In genomic region chr7:108007280-108007679, GRCh38 we compare ENCODE assay signal across 27 cellular contexts. TPM values are rescaled to one million over a fixed set of nuclear protein-coding genes. Genes with fewer than 3 reads are reported as not detected.
"Had no signal": no experiment of that assay in that cellular context is flagged by ENCODE, and none has a peak within 500 bp of the region (broad histone marks: within the 10 kb centered on the region; RNA-seq: fewer than 3 reads in every experiment).

No MANE protein-coding gene starts in this region.

- ATAC-seq: activated CD8-positive, alpha-beta memory T cell treated with anti-CD3 and anti-CD28 coated beads, Interleukin-2, amount 10 ng/mL, durations not matched to agents 7 days and 5 days; activated CD8-positive, alpha-beta T cell treated with anti-CD3 and anti-CD28 coated beads for 36 hours; activated naive CD4-positive, alpha-beta T cell treated with anti-CD3 and anti-CD28 coated beads, Interleukin-2, amount 50 U/mL, for 72 hours; effector memory CD8-positive, alpha-beta T cell; esophagus mucosa; gastrocnemius medialis; left ventricle myocardium superior had no signal

- H3K9me3 ChIP-seq: colonic mucosa, gastrocnemius medialis, spleen, testis had no signal

- H3K4me3 ChIP-seq: colonic mucosa, dorsolateral prefrontal cortex, gastrocnemius medialis, spleen, testis had no signal

- H3K36me3 ChIP-seq: colonic mucosa, gastrocnemius medialis, spleen had no signal

- DNase-seq: activated CD4-positive, alpha-beta T cell treated with anti-CD3 and anti-CD28 coated beads, Interleukin-2, amount 10 ng/mL, durations not matched to agents 7 days and 5 days; activated CD4-positive, CD25-positive, alpha-beta regulatory T cell treated with anti-CD3 and anti-CD28 coated beads, Interleukin-2, amount 50 U/mL, for 72 hours; activated CD8-positive, alpha-beta memory T cell treated with anti-CD3 and anti-CD28 coated beads, Interleukin-2, amount 10 ng/mL, durations not matched to agents 7 days and 5 days; activated CD8-positive, alpha-beta T cell treated with anti-CD3 and anti-CD28 coated beads for 36 hours; activated gamma-delta T cell; activated T-cell treated with anti-CD3 and anti-CD28 coated beads for 4 hours; central memory CD4-positive, alpha-beta T cell; colonic mucosa; dorsolateral prefrontal cortex; effector memory CD8-positive, alpha-beta T cell; gastrocnemius medialis; hypothalamus; left ventricle myocardium superior; mammary epithelial cell; nephron progenitor cell; nucleus accumbens; retina; spleen; stimulated activated CD4-positive, alpha-beta T cell treated with anti-CD3 and anti-CD28 coated beads, Interleukin-4, amount 100 ng/mL, for 1 hour; stimulated activated naive CD4-positive, alpha-beta T cell; testis; trophoblast cell had no signal

- H3K9me3 Mint-ChIP-seq: activated CD4-positive, alpha-beta T cell treated with anti-CD3 and anti-CD28 coated beads, Interleukin-2, amount 10 ng/mL, durations not matched to agents 7 days and 5 days; activated CD8-positive, alpha-beta T cell treated with anti-CD3 and anti-CD28 coated beads for 36 hours; activated naive CD4-positive, alpha-beta T cell treated with anti-CD3 and anti-CD28 coated beads, Interleukin-2, amount 50 U/mL, for 72 hours; effector memory CD8-positive, alpha-beta T cell; nephron progenitor cell; T-helper 2 cell treated with Interferon-gamma antibody and Interleukin-4, amounts not matched to agents 5 μg/mL and 100 μg/mL, for 36 hours had no signal

- H3K27me3 ChIP-seq: colonic mucosa, testis had no signal

- H3K27ac Mint-ChIP-seq: activated CD4-positive, alpha-beta T cell treated with anti-CD3 and anti-CD28 coated beads, Interleukin-2, amount 10 ng/mL, durations not matched to agents 7 days and 5 days; activated CD8-positive, alpha-beta memory T cell treated with anti-CD3 and anti-CD28 coated beads, Interleukin-2, amount 10 ng/mL, durations not matched to agents 7 days and 5 days; activated CD8-positive, alpha-beta T cell treated with anti-CD3 and anti-CD28 coated beads for 36 hours; activated naive CD4-positive, alpha-beta T cell treated with anti-CD3 and anti-CD28 coated beads, Interleukin-2, amount 50 U/mL, for 72 hours; effector memory CD8-positive, alpha-beta T cell; nephron progenitor cell; progenitor cell of endocrine pancreas; T-helper 2 cell treated with Interferon-gamma antibody and Interleukin-4, amounts not matched to agents 5 μg/mL and 100 μg/mL, for 36 hours had no signal

- H3K27ac ChIP-seq: colonic mucosa, dorsolateral prefrontal cortex, gastrocnemius medialis, spleen, testis, VCaP had no signal

- H3K4me3 Mint-ChIP-seq: activated CD4-positive, alpha-beta T cell treated with anti-CD3 and anti-CD28 coated beads, Interleukin-2, amount 10 ng/mL, durations not matched to agents 7 days and 5 days; activated CD8-positive, alpha-beta memory T cell treated with anti-CD3 and anti-CD28 coated beads, Interleukin-2, amount 10 ng/mL, durations not matched to agents 7 days and 5 days; activated CD8-positive, alpha-beta T cell treated with anti-CD3 and anti-CD28 coated beads for 36 hours; effector memory CD8-positive, alpha-beta T cell; nephron progenitor cell; T-helper 2 cell treated with Interferon-gamma antibody and Interleukin-4, amounts not matched to agents 5 μg/mL and 100 μg/mL, for 36 hours had no signal

- H3K36me3 Mint-ChIP-seq: activated CD8-positive, alpha-beta memory T cell treated with anti-CD3 and anti-CD28 coated beads, Interleukin-2, amount 10 ng/mL, durations not matched to agents 7 days and 5 days had no signal

- H3K27me3 Mint-ChIP-seq: progenitor cell of endocrine pancreas had no signal

RNA-seq across cellular contexts. Expression of gene LAMB1, which starts 4.3 kb away (rescaled TPM):
- total RNA-seq: activated CD4-positive, alpha-beta T cell treated with anti-CD3 and anti-CD28 coated beads, Interleukin-2, amount 10 ng/mL, durations not matched to agents 7 days and 5 days; activated CD8-positive, alpha-beta memory T cell treated with anti-CD3 and anti-CD28 coated beads, Interleukin-2, amount 10 ng/mL, durations not matched to agents 7 days and 5 days had no signal
